In genomic region chr12:3106564-3106963, GRCh38 we compare ENCODE assay signal across 1 cellular context.
TF ChIP-seq lines count a peak whose summit lies in the region.

No MANE protein-coding gene starts in this region.

TF ChIP-seq in HepG2, 621 proteins besides CTCF, POLR2A, EP300 and RAD21 (continued from another document):
- TF ChIP-seq CREB3 (CRISPR knock-in tag; IDR thresholded peaks at IDR 0.05) (no peak), ZNF235 (CRISPR knock-in tag; IDR thresholded peaks at IDR 0.05; ENCODE audit: borderline replicate concordance) (no peak), ZNF121 (CRISPR knock-in tag; IDR thresholded peaks at IDR 0.05) (0 out of 2 replicates have a peak, but pooled peaks have one; percentile 12), ZFP1 (CRISPR knock-in tag; IDR thresholded peaks at IDR 0.05) (no peak), RELA (CRISPR knock-in tag; IDR thresholded peaks at IDR 0.05) (no peak)
